ENCODE assay signal across 21 cellular contexts in the genomic region with DNA sequence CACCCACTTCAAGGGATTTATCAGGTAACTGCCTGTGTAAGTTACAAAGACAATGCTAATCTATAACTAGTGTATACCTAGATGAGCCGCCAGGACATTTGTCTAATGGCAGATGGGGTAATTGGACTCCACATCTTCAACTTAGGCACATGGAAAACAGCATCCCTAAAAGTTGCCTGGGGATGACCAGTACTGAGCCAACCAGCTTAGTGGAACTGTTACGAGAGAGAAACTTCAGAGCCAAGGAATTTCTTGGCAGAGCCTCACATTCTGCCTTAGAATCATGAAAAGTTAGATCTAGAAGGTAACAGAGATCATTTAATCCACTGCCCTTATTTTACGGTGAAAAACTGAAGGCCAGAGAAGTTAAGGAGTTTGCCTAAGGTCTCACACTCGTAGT. TPM values are rescaled to one million over a fixed set of nuclear protein-coding genes. Genes with fewer than 3 reads are reported as not detected.
A peak's percentile ranks its signal among the peaks of the same experiment; 100 is the strongest.
DNase-seq lines count a peak whose midpoint lies in the region; ATAC-seq and TF ChIP-seq lines count a peak whose summit lies in the region.
"Had no signal": no experiment of that assay in that cellular context is flagged by ENCODE, and none has a peak within 500 bp of the region (broad histone marks: within the 10 kb centered on the region; RNA-seq: fewer than 3 reads in every experiment).

No MANE protein-coding gene starts in this region.

- TF ChIP-seq POLR2A in esophagus squamous epithelium (IDR thresholded peaks at IDR 0.05): no peak

- no TSS peak for BruUV-seq in PC-3 (replicated peaks; lab: Mats Ljungman, UMichigan)

- H3K4me2 ChIP-seq in SK-N-SH: no peak overlapping the region
- H3K4me2 ChIP-seq in PC-3 (ENCODE audit: low read length): peak overlapping the region; percentile 52

- H3K9me3 ChIP-seq in SK-N-SH (no peaks in the 10 kb centered on the region), PC-3 (ENCODE audit: low read length) (no peaks in the 10 kb centered on the region), esophagus squamous epithelium (no peaks in the 10 kb centered on the region), right cardiac atrium (ENCODE audit: control insufficient read depth, low read length) (no peaks in the 10 kb centered on the region)
- H3K9me3 ChIP-seq: MG63, Peyer's patch had no signal

- no peak overlapping the region for H3K9ac ChIP-seq in SK-N-SH
- no peak overlapping the region for H3K9ac ChIP-seq in PC-3 (ENCODE audit: low read length)

- peaks cover 9% of the 10 kb centered on the region; the same call in 1 of the 2 replicates for H3K79me2 ChIP-seq in SK-N-SH (ENCODE audit: insufficient read depth)
- H3K79me2 ChIP-seq in PC-3 (ENCODE audit: low read length): no peaks in the 10 kb centered on the region

- H3K9me2 ChIP-seq in SK-N-SH (no peaks in the 10 kb centered on the region), PC-3 (replicated peaks; ENCODE audit: low read length) (no peaks in the 10 kb centered on the region)

- no peak for TF ChIP-seq EP300 in SK-N-SH (IDR thresholded peaks at IDR 0.05; ENCODE audit: borderline replicate concordance in 1 of 2, low read depth in 1 of 2, low read length in 1 of 2)

- H3F3A ChIP-seq in SK-N-SH (replicated peaks; ENCODE audit: insufficient read depth) (no peaks in the 10 kb centered on the region), PC-3 (ENCODE audit: low read length, unreplicated experiment) (no peaks in the 10 kb centered on the region)

- H4K20me1 ChIP-seq in SK-N-SH (ENCODE audit: insufficient read depth): no peaks in the 10 kb centered on the region
- H4K20me1 ChIP-seq in PC-3 (ENCODE audit: low read length): no peaks in the 10 kb centered on the region

- H3K27ac ChIP-seq in SK-N-SH (ENCODE audit: low read depth in 2 of 2, low read length in 1 of 2) (no peak overlapping the region), PC-3 (ENCODE audit: low read length) (no peak overlapping the region), esophagus squamous epithelium (peak overlapping the region in 3 of 4 donors; percentile 21 to 74 (median 66)), right cardiac atrium (ENCODE audit: low read length) (no peak overlapping the region)
- H3K27ac ChIP-seq: Peyer's patch had no signal

- no peak for TF ChIP-seq RAD21 in SK-N-SH (IDR thresholded peaks at IDR 0.05; ENCODE audit: low read length)

- intact Hi-C loops in PC-3 (cut with micrococcal nuclease): no loop called here
- intact Hi-C loops in esophagus squamous epithelium (cut with DNase I): no loop called here
- intact Hi-C loops in right cardiac atrium (cut with DNase I): no loop called here

- peaks cover 0 to 2% of the 10 kb centered on the region in 2 experiments; a peak in 1 of 4 replicates for H3K4me1 ChIP-seq in SK-N-SH (ENCODE audit: control insufficient read depth in 1 of 2, insufficient read depth in 2 of 2, low read depth in 1 of 2, low read length in 1 of 2)
- H3K4me1 ChIP-seq in PC-3 (ENCODE audit: insufficient read depth, low read length): peaks cover 24% of the 10 kb centered on the region
- H3K4me1 ChIP-seq in esophagus squamous epithelium: peaks cover 3 to 52% (median 8%) of the 10 kb centered on the region in 3 donors
- peaks cover 2% of the 10 kb centered on the region for H3K4me1 ChIP-seq in right cardiac atrium (ENCODE audit: control insufficient read depth, insufficient read depth, low read length)
- H3K4me1 ChIP-seq: Peyer's patch had no signal

- CTCF ChIA-PET in SK-N-SH (lab: Yijun Ruan, JAX): interaction anchor here (1.1 to 1.9 kb wide), 2 partner anchors 25 to 134 kb away, joined by 3 to 5 read pairs; no protein-coding TSS in a partner anchor
- CTCF ChIA-PET in PC-3 (lab: Charles Lee): no interaction called here

- H3K27me3 ChIP-seq in SK-N-SH (ENCODE audit: insufficient read depth) (no peaks in the 10 kb centered on the region), PC-3 (ENCODE audit: low read length) (no peaks in the 10 kb centered on the region), esophagus squamous epithelium (no peaks in the 10 kb centered on the region), right cardiac atrium (ENCODE audit: control insufficient read depth, insufficient read depth) (no peaks in the 10 kb centered on the region)
- H3K27me3 ChIP-seq: MG63, Peyer's patch had no signal

- H3K36me3 ChIP-seq in SK-N-SH (replicated peaks in 1 of 2; ENCODE audit: control insufficient read depth in 1 of 2, insufficient read depth in 2 of 2, low read length in 1 of 2) (no peaks in the 10 kb centered on the region), PC-3 (ENCODE audit: low read depth, low read length) (no peaks in the 10 kb centered on the region), esophagus squamous epithelium (no peaks in the 10 kb centered on the region)
- H3K36me3 ChIP-seq: MG63, Peyer's patch had no signal

- ATAC-seq in SK-N-SH treated with all-trans-retinoic acid at 6 μM for 48 hours (peak; percentile 57), PC-3 (0 out of 2 replicates have a peak, but pooled peaks have one; percentile 12), right cardiac atrium (peak; percentile 29 to 62), GM19035 (IDR thresholded peaks at IDR 0.05; ENCODE audit: unreplicated experiment) (no peak)

- H3K4me3 ChIP-seq in SK-N-SH (ENCODE audit: low read depth in 2 of 2, low read length in 1 of 2) (no peak overlapping the region), PC-3 (ENCODE audit: low read length) (no peak overlapping the region), esophagus squamous epithelium (no peak overlapping the region), right cardiac atrium (ENCODE audit: low read length) (no peak overlapping the region)
- H3K4me3 ChIP-seq: MG63, Peyer's patch had no signal

- no peak overlapping the region for H2AFZ ChIP-seq in SK-N-SH (ENCODE audit: low read depth)
- no peak overlapping the region for H2AFZ ChIP-seq in PC-3 (ENCODE audit: low read length)

- in situ Hi-C loops in GM13977 (cut with MboI; ENCODE audit: low pct_unique_long_range_greater_than_20kb, low sequenced_read_pairs, unreplicated experiment): no loop called here

- DNase-seq in SK-N-SH: no peak
- no peak for DNase-seq in PC-3
- DNase-seq in esophagus squamous epithelium (lab: John Stamatoyannopoulos, UW): no peak
- no peak for DNase-seq in right cardiac atrium
- no peak for DNase-seq in GM13977 (ENCODE audit: low spot score)
- no peak for DNase-seq in amniotic stem cell (lab: John Stamatoyannopoulos, UW)
- DNase-seq: 8988T, DMS53, GF-D8, H7, HFFc6, Kasumi-1, NCI-H1417 treated with DMSO at 0.1 percent for 48 hours, NCI-H187, NCI-H2107, NCI-H510A, NCI-H748 treated with DMSO at 0.1 percent for 48 hours, Peyer's patch had no signal

- no peak for TF ChIP-seq CTCF in SK-N-SH (IDR thresholded peaks at IDR 0.05)
- no peak for TF ChIP-seq CTCF in PC-3 (conservative IDR thresholded peaks at IDR 0.05; ENCODE audit: low read depth, low read length)
- no peak for TF ChIP-seq CTCF in esophagus squamous epithelium (IDR thresholded peaks at IDR 0.05)
- no peak for TF ChIP-seq CTCF in GM13977 (IDR thresholded peaks at IDR 0.05; ENCODE audit: extremely low read depth, insufficient read depth, missing control alignments)

- WGBS in SK-N-SH (ENCODE audit: low lambda C conversion rate): 91% methylated on average over 4 of the region's 4 CpGs
- WGBS in esophagus squamous epithelium, 2 donors: 30 to 51% methylated on average over 4 of the region's 4 CpGs
- 72% methylated on average over 4 of the region's 4 CpGs for WGBS in right cardiac atrium

- POLR2A ChIA-PET in SK-N-SH (lab: Yijun Ruan, JAX): interaction anchor here (1.2 kb wide), 1 partner anchor 15 kb away, joined by 4 read pairs; no protein-coding TSS in a partner anchor
- POLR2A ChIA-PET in PC-3 (lab: Charles Lee; ENCODE audit: unreplicated experiment): no interaction called here

TF ChIP-seq in SK-N-SH treated with all-trans-retinoic acid at 6 μM for 48 hours, 23 proteins besides CTCF, POLR2A, EP300 and RAD21 (continues in another document):
- TF ChIP-seq ZFP30 (CRISPR knock-in tag; IDR thresholded peaks at IDR 0.05): no peak
- no peak for TF ChIP-seq ZFP3 (CRISPR knock-in tag; IDR thresholded peaks at IDR 0.05)
- TF ChIP-seq ZNF565 (CRISPR knock-in tag; conservative IDR thresholded peaks at IDR 0.05; ENCODE audit: low read depth): no peak
- no peak for TF ChIP-seq PPARA (CRISPR knock-in tag; IDR thresholded peaks at IDR 0.05; ENCODE audit: borderline replicate concordance)

TF ChIP-seq in SK-N-SH, 30 proteins besides CTCF, POLR2A, EP300 and RAD21 (continues in another document):
- TF ChIP-seq RCOR1 (IDR thresholded peaks at IDR 0.05; ENCODE audit: low read length) (no peak), MXI1 (IDR thresholded peaks at IDR 0.05; ENCODE audit: low read depth, low read length) (no peak), EZH2phosphoT487 (IDR thresholded peaks at IDR 0.05; ENCODE audit: borderline replicate concordance, low read depth) (no peak), YY1 (IDR thresholded peaks at IDR 0.05; ENCODE audit: low read depth) (no peak), FOXJ3 (CRISPR knock-in tag; IDR thresholded peaks at IDR 0.05) (no peak), SIN3A (IDR thresholded peaks at IDR 0.05; ENCODE audit: borderline replicate concordance, low read depth, low read length) (no peak), MEF2A (IDR thresholded peaks at IDR 0.05; ENCODE audit: borderline replicate concordance, low read depth) (no peak), CHD2 (IDR thresholded peaks at IDR 0.05; ENCODE audit: low read length, partially characterized antibody) (no peak), TAF1 (IDR thresholded peaks at IDR 0.05; ENCODE audit: borderline replicate concordance, low read depth, low read length) (no peak), ELF1 (IDR thresholded peaks at IDR 0.05) (no peak), SMC3 (IDR thresholded peaks at IDR 0.05; ENCODE audit: low read depth, low read length) (no peak)

RNA-seq across cellular contexts. Expression of gene CLASP1, which starts 15.5 kb away (rescaled TPM):
- polyA plus RNA-seq in SK-N-SH (2012; rRNA removed) (4.9 TPM in 2 replicates), right cardiac atrium (19.1 TPM)
- 5.6 and 6.0 TPM in 2 replicates for polyA plus RNA-seq in SK-N-SH (2012; cell fraction: cytosol; rRNA removed)
- polyA plus RNA-seq in SK-N-SH (2012; cell fraction: nucleus; rRNA removed): 17.3 and 19.0 TPM in 2 replicates
- total RNA-seq in PC-3 (2014; rRNA removed) (24.3 and 27.0 TPM in 2 replicates), esophagus squamous epithelium (10 to 100 TPM; 28.9 to 58.0 (median 41.9) TPM), right cardiac atrium (10 to 100 TPM; 49.0 to 62.4 (median 60.7) TPM)

Comparison
In these comparisons a context has a peak if more than half of its experiments do, and no peak if none do; other contexts are left out.
1. H3K27ac ChIP-seq: peak in esophagus squamous epithelium (3 of 4); none in SK-N-SH (0 of 2), PC-3 (single experiment) and right cardiac atrium (single experiment).